ENCODE assay signal across 8 cellular contexts in genomic region chrX:96684339-96685204, GRCh38. TPM values are rescaled to one million over a fixed set of nuclear protein-coding genes. Genes with fewer than 3 reads are reported as not detected.
DNase-seq lines count a peak whose midpoint lies in the region; ATAC-seq lines count a peak whose summit lies in the region.

DIAPH2 (plus strand) TSS chrX:96684842.

- H3K4me3 Mint-ChIP-seq in activated CD4-positive, alpha-beta memory T cell treated with anti-CD3 and anti-CD28 coated beads, Interleukin-2, amount 10 ng/mL, durations not matched to agents 7 days and 5 days: peak within 1 kb of the TSS; percentile 91
- H3K4me3 Mint-ChIP-seq in memory B cell: peak within 1 kb of the TSS; percentile 98

- H3K36me3 ChIP-seq in effector memory CD4-positive, alpha-beta T cell (ENCODE audit: control insufficient read depth, insufficient read depth, low read length): no peaks in the 10 kb centered on the region

- no peaks in the 10 kb centered on the region for H3K4me1 ChIP-seq in effector memory CD4-positive, alpha-beta T cell (ENCODE audit: control insufficient read depth, insufficient read depth, low read length, poor library complexity, severe bottlenecking)

- peak within 1 kb of the TSS; percentile 65 for H3K27ac ChIP-seq in effector memory CD4-positive, alpha-beta T cell (ENCODE audit: insufficient read depth, low read length, poor library complexity, severe bottlenecking)

- H3K4me3 ChIP-seq in effector memory CD4-positive, alpha-beta T cell (ENCODE audit: insufficient read depth, low read depth, low read length, poor library complexity, severe bottlenecking): peak within 1 kb of the TSS; percentile 76

- POLR2A ChIA-PET in activated CD4-positive, alpha-beta memory T cell treated with anti-CD3 and anti-CD28 coated beads, Interleukin-2, amount 10 ng/mL, durations not matched to agents 7 days and 5 days (lab: Charles Lee): interaction anchor here (0.9 kb wide), 1 partner anchor 713 kb away, joined by 4 read pairs; no protein-coding TSS in a partner anchor

- H3K36me3 Mint-ChIP-seq in activated CD4-positive, alpha-beta memory T cell treated with anti-CD3 and anti-CD28 coated beads, Interleukin-2, amount 10 ng/mL, durations not matched to agents 7 days and 5 days (ENCODE audit: low read depth): peaks cover 2% of the 10 kb centered on the region
- peaks cover 5% of the 10 kb centered on the region for H3K36me3 Mint-ChIP-seq in memory B cell

- peaks cover 26% of the 10 kb centered on the region for H3K4me1 Mint-ChIP-seq in activated CD4-positive, alpha-beta memory T cell treated with anti-CD3 and anti-CD28 coated beads, Interleukin-2, amount 10 ng/mL, durations not matched to agents 7 days and 5 days
- peaks cover 24% of the 10 kb centered on the region for H3K4me1 Mint-ChIP-seq in memory B cell

- H3K9me3 Mint-ChIP-seq in activated CD4-positive, alpha-beta memory T cell treated with anti-CD3 and anti-CD28 coated beads, Interleukin-2, amount 10 ng/mL, durations not matched to agents 7 days and 5 days: no peaks in the 10 kb centered on the region
- H3K9me3 Mint-ChIP-seq in memory B cell: no peaks in the 10 kb centered on the region

- no peaks in the 10 kb centered on the region for H3K9me3 ChIP-seq in effector memory CD4-positive, alpha-beta T cell (ENCODE audit: control insufficient read depth, low read length)

- no peaks in the 10 kb centered on the region for H3K27me3 ChIP-seq in effector memory CD4-positive, alpha-beta T cell (replicated peaks; ENCODE audit: control insufficient read depth, insufficient read depth, low read length, poor library complexity, severe bottlenecking)

- H3K27me3 Mint-ChIP-seq in activated CD4-positive, alpha-beta memory T cell treated with anti-CD3 and anti-CD28 coated beads, Interleukin-2, amount 10 ng/mL, durations not matched to agents 7 days and 5 days: no peaks in the 10 kb centered on the region
- H3K27me3 Mint-ChIP-seq in memory B cell: no peaks in the 10 kb centered on the region

- DNase-seq in NCI-H146 (lab: John Stamatoyannopoulos, UW) (peak; percentile 14), NCI-H146 treated with DMSO at 0.1 percent for 48 hours (lab: John Stamatoyannopoulos, UW; ENCODE audit: unreplicated experiment) (no peak), NCI-H446 treated with DMSO at 0.1 percent for 48 hours (lab: John Stamatoyannopoulos, UW) (peak; percentile 59), memory B cell (ENCODE audit: low spot score in 2 of 2) (peak; percentile 62 to 63)
- peak; percentile 84 for DNase-seq in activated CD4-positive, alpha-beta memory T cell treated with anti-CD3 and anti-CD28 coated beads, Interleukin-2, amount 10 ng/mL, durations not matched to agents 7 days and 5 days
- DNase-seq in effector memory CD4-positive, alpha-beta T cell: peak; percentile 65 to 75 (median 66)
- DNase-seq in stimulated activated CD4-positive, alpha-beta T cell treated with anti-CD3 and anti-CD28 coated beads, TNF-alpha, amount 100 ng/mL, for 48 hours (ENCODE audit: low read depth in 3 of 3): peak; percentile 46 to 62 (median 46)

- H3K27ac Mint-ChIP-seq in activated CD4-positive, alpha-beta memory T cell treated with anti-CD3 and anti-CD28 coated beads, Interleukin-2, amount 10 ng/mL, durations not matched to agents 7 days and 5 days: peak within 1 kb of the TSS; percentile 91
- H3K27ac Mint-ChIP-seq in memory B cell: peak within 1 kb of the TSS; percentile 94

- ATAC-seq in HG02938 (IDR thresholded peaks at IDR 0.05; ENCODE audit: unreplicated experiment) (peak; percentile 85), memory B cell (ENCODE audit: low read depth) (peak; percentile 83)

- CTCF ChIA-PET in activated CD4-positive, alpha-beta memory T cell treated with anti-CD3 and anti-CD28 coated beads, Interleukin-2, amount 10 ng/mL, durations not matched to agents 7 days and 5 days (lab: Charles Lee): no interaction called here

RNA-seq across cellular contexts. Expression of gene DIAPH2, which starts in this region (rescaled TPM):
- 10 to 100 TPM; 11.0 to 11.8 TPM for total RNA-seq in activated CD4-positive, alpha-beta memory T cell treated with anti-CD3 and anti-CD28 coated beads, Interleukin-2, amount 10 ng/mL, durations not matched to agents 7 days and 5 days
